8 cellular contexts compared by ENCODE assay signal in the genomic region with DNA sequence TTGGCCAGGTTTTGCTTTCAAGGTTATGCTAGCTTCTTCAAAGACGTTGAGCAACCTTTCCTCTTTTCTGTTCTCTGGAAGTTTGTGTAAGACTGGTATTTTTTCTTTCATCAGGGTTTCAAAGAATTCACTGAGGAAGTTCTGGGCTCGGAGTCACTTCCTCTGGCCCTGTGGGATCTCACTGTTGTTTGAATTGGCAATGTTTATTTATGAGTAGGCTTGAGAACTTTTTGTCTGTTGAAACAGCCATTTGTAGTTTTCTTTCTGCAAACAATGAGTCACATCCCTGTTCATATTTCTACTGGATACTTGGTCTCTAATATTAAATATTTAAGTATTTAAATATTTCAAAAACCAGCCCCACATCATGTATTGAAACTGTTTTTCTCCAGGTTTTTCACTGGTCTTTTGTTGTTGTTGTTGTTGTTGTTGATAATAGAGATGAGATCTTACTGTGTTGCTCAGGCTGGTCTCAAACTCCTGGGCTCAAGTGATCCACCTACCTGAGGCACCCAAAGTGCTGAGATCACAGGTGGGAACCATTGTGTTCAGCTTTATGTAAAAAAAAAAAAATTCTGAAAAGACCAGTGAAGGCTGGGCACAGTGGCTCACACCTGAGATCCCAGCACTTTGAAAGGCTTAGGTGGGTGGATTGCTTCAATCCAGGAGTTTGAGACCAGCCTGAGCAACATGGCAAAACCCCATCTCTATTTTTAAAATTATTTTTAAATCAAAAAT. TPM values are rescaled to one million over a fixed set of nuclear protein-coding genes. Genes with fewer than 3 reads are reported as not detected.
DNase-seq lines count a peak whose midpoint lies in the region; ATAC-seq and TF ChIP-seq lines count a peak whose summit lies in the region.

No MANE protein-coding gene starts in this region.

- 0 to 3% methylated on average over 2 of the region's 2 CpGs for WGBS in gastroesophageal sphincter (ENCODE audit: low coverage in 1 of 2), 2 donors

- H3K4me3 Mint-ChIP-seq in activated CD4-positive, alpha-beta T cell treated with anti-CD3 and anti-CD28 coated beads, Interleukin-2, amount 10 ng/mL, durations not matched to agents 7 days and 5 days, result peak overlapping the region; percentile 28
- no peak overlapping the region for H3K4me3 Mint-ChIP-seq in activated CD4-positive, alpha-beta T cell treated with anti-CD3 and anti-CD28 coated beads for 36 hours

- H3K36me3 ChIP-seq in gastroesophageal sphincter, result no peaks in the 10 kb centered on the region

- H3K4me1 ChIP-seq in gastroesophageal sphincter, result peaks cover 0 to 24% (median 17%) of the 10 kb centered on the region in 3 donors

- no peak for DNase-seq in activated CD4-positive, alpha-beta T cell treated with anti-CD3 and anti-CD28 coated beads, Interleukin-2, amount 10 ng/mL, durations not matched to agents 7 days and 5 days
- no peak for DNase-seq in activated CD4-positive, alpha-beta T cell treated with anti-CD3 and anti-CD28 coated beads for 36 hours
- peak; percentile 96 for DNase-seq in pulmonary artery endothelial cell (ENCODE audit: low read depth, low spot score)
- DNase-seq in germinal center (ENCODE audit: low spot score), result no peak
- DNase-seq in activated CD4-positive, alpha-beta T cell treated with anti-CD3 and anti-CD28 coated beads for 4 hours, result no peak

- no peaks in the 10 kb centered on the region for H3K36me3 Mint-ChIP-seq in activated CD4-positive, alpha-beta T cell treated with anti-CD3 and anti-CD28 coated beads, Interleukin-2, amount 10 ng/mL, durations not matched to agents 7 days and 5 days (ENCODE audit: low read depth)
- no peaks in the 10 kb centered on the region for H3K36me3 Mint-ChIP-seq in activated CD4-positive, alpha-beta T cell treated with anti-CD3 and anti-CD28 coated beads for 36 hours (ENCODE audit: low read depth)

- H3K27ac Mint-ChIP-seq in activated CD4-positive, alpha-beta T cell treated with anti-CD3 and anti-CD28 coated beads, Interleukin-2, amount 10 ng/mL, durations not matched to agents 7 days and 5 days, result peak overlapping the region; percentile 80
- H3K27ac Mint-ChIP-seq in activated CD4-positive, alpha-beta T cell treated with anti-CD3 and anti-CD28 coated beads for 36 hours, result no peak overlapping the region

- no peak for TF ChIP-seq POLR2A in gastroesophageal sphincter (IDR thresholded peaks at IDR 0.05)

- H3K9me3 Mint-ChIP-seq in activated CD4-positive, alpha-beta T cell treated with anti-CD3 and anti-CD28 coated beads, Interleukin-2, amount 10 ng/mL, durations not matched to agents 7 days and 5 days, result peaks cover 2% of the 10 kb centered on the region
- no peaks in the 10 kb centered on the region for H3K9me3 Mint-ChIP-seq in activated CD4-positive, alpha-beta T cell treated with anti-CD3 and anti-CD28 coated beads for 36 hours (ENCODE audit: low read depth)

- no peaks in the 10 kb centered on the region for H3K27me3 ChIP-seq in gastroesophageal sphincter

- POLR2A ChIA-PET in activated CD4-positive, alpha-beta T cell treated with anti-CD3 and anti-CD28 coated beads, Interleukin-2, amount 10 ng/mL, durations not matched to agents 7 days and 5 days (lab: Charles Lee), result interaction anchor here (0.6 kb wide), 1 partner anchor 211 kb away, joined by 3 read pairs; no protein-coding TSS in a partner anchor
- POLR2A ChIA-PET in activated CD4-positive, alpha-beta T cell treated with anti-CD3 and anti-CD28 coated beads for 36 hours (lab: Charles Lee), result no interaction called here

- no peak for TF ChIP-seq EP300 in gastroesophageal sphincter (IDR thresholded peaks at IDR 0.05)

- H3K9me3 ChIP-seq in gastroesophageal sphincter, result peaks cover 0 to 4% (median 0%) of the 10 kb centered on the region in 3 donors

- ATAC-seq in activated CD4-positive, alpha-beta T cell treated with anti-CD3 and anti-CD28 coated beads for 36 hours, result no peak
- ATAC-seq in gastroesophageal sphincter (peak; percentile 97), HG03175 (IDR thresholded peaks at IDR 0.05; ENCODE audit: unreplicated experiment) (no peak)

- CTCF ChIA-PET in activated CD4-positive, alpha-beta T cell treated with anti-CD3 and anti-CD28 coated beads, Interleukin-2, amount 10 ng/mL, durations not matched to agents 7 days and 5 days (lab: Charles Lee), result no interaction called here
- CTCF ChIA-PET in activated CD4-positive, alpha-beta T cell treated with anti-CD3 and anti-CD28 coated beads for 36 hours (lab: Charles Lee), result no interaction called here

- peak overlapping the region; percentile 98 for H3K27ac ChIP-seq in VCaP
- H3K27ac ChIP-seq in gastroesophageal sphincter, result peak overlapping the region; percentile 69 to 85 (median 75)

- TF ChIP-seq CTCF in VCaP (conservative IDR thresholded peaks at IDR 0.05) (no peak), gastroesophageal sphincter (IDR thresholded peaks at IDR 0.05) (no peak)

- H3K4me3 ChIP-seq in gastroesophageal sphincter, result no peak overlapping the region

- H3K4me1 Mint-ChIP-seq in activated CD4-positive, alpha-beta T cell treated with anti-CD3 and anti-CD28 coated beads, Interleukin-2, amount 10 ng/mL, durations not matched to agents 7 days and 5 days, result peaks cover 37% of the 10 kb centered on the region
- H3K4me1 Mint-ChIP-seq in activated CD4-positive, alpha-beta T cell treated with anti-CD3 and anti-CD28 coated beads for 36 hours, result peaks cover 15% of the 10 kb centered on the region

- intact Hi-C loops in activated CD4-positive, alpha-beta T cell treated with anti-CD3 and anti-CD28 coated beads for 36 hours (cut with DNase I, micrococcal nuclease), result loop anchor here in 1 of 2 experiments (10.0 kb wide), 1 partner anchor 63 kb away; no protein-coding TSS in a partner anchor

- peaks cover 3% of the 10 kb centered on the region for H3K27me3 Mint-ChIP-seq in activated CD4-positive, alpha-beta T cell treated with anti-CD3 and anti-CD28 coated beads, Interleukin-2, amount 10 ng/mL, durations not matched to agents 7 days and 5 days
- H3K27me3 Mint-ChIP-seq in activated CD4-positive, alpha-beta T cell treated with anti-CD3 and anti-CD28 coated beads for 36 hours, result no peaks in the 10 kb centered on the region

RNA-seq across cellular contexts. Expression of a gene that starts 26.9 kb away (rescaled TPM):
- total RNA-seq in activated CD4-positive, alpha-beta T cell treated with anti-CD3 and anti-CD28 coated beads, Interleukin-2, amount 10 ng/mL, durations not matched to agents 7 days and 5 days, result 1 to 10 TPM; 1.0 to 1.1 TPM
- under 1 TPM; 0.65 to 0.80 TPM for total RNA-seq in activated CD4-positive, alpha-beta T cell treated with anti-CD3 and anti-CD28 coated beads for 36 hours
- total RNA-seq in gastroesophageal sphincter (1 to 10 TPM; 2.4 to 5.0 (median 4.4) TPM), pulmonary artery endothelial cell (0.07 and 0.18 TPM in 2 replicates)

RNA-seq across cellular contexts. Expression of a gene that starts 36.7 kb away (rescaled TPM):
- total RNA-seq in activated CD4-positive, alpha-beta T cell treated with anti-CD3 and anti-CD28 coated beads, Interleukin-2, amount 10 ng/mL, durations not matched to agents 7 days and 5 days, result under 1 TPM; 0.10 to 0.35 TPM
- total RNA-seq in activated CD4-positive, alpha-beta T cell treated with anti-CD3 and anti-CD28 coated beads for 36 hours, result under 1 TPM in 1 of 2 experiments, not detected in 1; 0.04 TPM
- 10 to 100 TPM; 26.3 to 38.9 (median 34.7) TPM for total RNA-seq in gastroesophageal sphincter
- total RNA-seq in pulmonary artery endothelial cell, result 1.8 and 7.0 TPM in 2 replicates
